7 cellular contexts compared by ENCODE assay signal in genomic region chr11:134068829-134069425, GRCh38. TPM values are rescaled to one million over a fixed set of nuclear protein-coding genes. Genes with fewer than 3 reads are reported as not detected.
DNase-seq lines count a peak whose midpoint lies in the region; ATAC-seq and TF ChIP-seq lines count a peak whose summit lies in the region.

TSS of gene JAM3 (plus strand) at chr11:134069072. CDS start at chr11:134069084, 12 bp downstream.

- CTCF ChIA-PET in activated CD8-positive, alpha-beta T cell treated with anti-CD3 and anti-CD28 coated beads, Interleukin-2, amount 10 ng/mL, durations not matched to agents 7 days and 5 days (lab: Charles Lee), result interaction anchor here (1.2 to 8.2 kb wide), 5 partner anchors 11 to 141 kb away, joined by 4 to 41 read pairs (median 6); no protein-coding TSS in a partner anchor

- H3K4me3 Mint-ChIP-seq in activated CD8-positive, alpha-beta T cell treated with anti-CD3 and anti-CD28 coated beads, Interleukin-2, amount 10 ng/mL, durations not matched to agents 7 days and 5 days, result peak within 1 kb of the TSS; percentile 91

- H3K4me1 Mint-ChIP-seq in activated CD8-positive, alpha-beta T cell treated with anti-CD3 and anti-CD28 coated beads, Interleukin-2, amount 10 ng/mL, durations not matched to agents 7 days and 5 days (ENCODE audit: low read depth), result peaks cover 15% of the 10 kb centered on the region

- H3K36me3 Mint-ChIP-seq in activated CD8-positive, alpha-beta T cell treated with anti-CD3 and anti-CD28 coated beads, Interleukin-2, amount 10 ng/mL, durations not matched to agents 7 days and 5 days (ENCODE audit: low read depth), result peaks cover 2% of the 10 kb centered on the region

- H3K36me3 ChIP-seq in liver (ENCODE audit: control insufficient read depth in 4 of 4, insufficient read depth in 3 of 4, low read depth in 1 of 4, low read length in 3 of 4), result no peaks in the 10 kb centered on the region

- ATAC-seq in GM18868 (IDR thresholded peaks at IDR 0.05; ENCODE audit: unreplicated experiment) (peak; percentile 94), HG03135 (IDR thresholded peaks at IDR 0.05; ENCODE audit: unreplicated experiment) (peak; percentile 91)
- ATAC-seq in activated CD8-positive, alpha-beta T cell treated with anti-CD3 and anti-CD28 coated beads, Interleukin-2, amount 10 ng/mL, durations not matched to agents 7 days and 5 days, result peak; percentile 94

- DNase-seq in NCI-H446 (lab: John Stamatoyannopoulos, UW) (peak; percentile 76 to 96), ecto neural progenitor cell (ENCODE audit: low spot score) (peak; percentile 99)
- DNase-seq in activated CD8-positive, alpha-beta T cell treated with anti-CD3 and anti-CD28 coated beads, Interleukin-2, amount 10 ng/mL, durations not matched to agents 7 days and 5 days, result peak; percentile 98
- peak; percentile 94 for DNase-seq in stimulated activated CD4-positive, alpha-beta T cell treated with anti-CD3 and anti-CD28 coated beads, Interleukin-2, amount 100 ng/mL, for 4 hours (ENCODE audit: low read depth)

- POLR2A ChIA-PET in activated CD8-positive, alpha-beta T cell treated with anti-CD3 and anti-CD28 coated beads, Interleukin-2, amount 10 ng/mL, durations not matched to agents 7 days and 5 days (lab: Charles Lee), result interaction anchor here (0.7 to 1.3 kb wide), 3 partner anchors 35 to 155 kb away, joined by 3 to 5 read pairs (median 3); partner anchors contain the start of genes NCAPD3 and VPS26B

- no peak for TF ChIP-seq CTCF in liver (IDR thresholded peaks at IDR 0.05; ENCODE audit: low read depth, low read length, missing input control)

- WGBS in liver, result 2% methylated on average over 57 of the region's 57 CpGs

- TF ChIP-seq RAD21 in liver (IDR thresholded peaks at IDR 0.05), result no peak

- H3K27me3 Mint-ChIP-seq in activated CD8-positive, alpha-beta T cell treated with anti-CD3 and anti-CD28 coated beads, Interleukin-2, amount 10 ng/mL, durations not matched to agents 7 days and 5 days (ENCODE audit: low read depth), result peaks cover 60% of the 10 kb centered on the region

- no peaks in the 10 kb centered on the region for H3K9me3 Mint-ChIP-seq in activated CD8-positive, alpha-beta T cell treated with anti-CD3 and anti-CD28 coated beads, Interleukin-2, amount 10 ng/mL, durations not matched to agents 7 days and 5 days (ENCODE audit: insufficient read depth)

- H3K27me3 ChIP-seq in liver (ENCODE audit: control insufficient read depth in 4 of 4, insufficient read depth in 4 of 4, low read length in 3 of 4), result peaks cover 0 to 12% (median 0%) of the 10 kb centered on the region in 4 donors

- peak within 1 kb of the TSS; percentile 84 for H3K27ac Mint-ChIP-seq in activated CD8-positive, alpha-beta T cell treated with anti-CD3 and anti-CD28 coated beads, Interleukin-2, amount 10 ng/mL, durations not matched to agents 7 days and 5 days

- H3K4me3 ChIP-seq in liver (ENCODE audit: low read depth in 1 of 3, low read length in 3 of 3), result peak within 1 kb of the TSS in 1 of 3 donors; percentile 52

- H3K9ac ChIP-seq in liver (ENCODE audit: low read depth in 1 of 2, low read length in 2 of 2), result no peak within 1 kb of the TSS

- H3K9me3 ChIP-seq in liver (ENCODE audit: control insufficient read depth in 4 of 4, low read length in 3 of 4), result no peaks in the 10 kb centered on the region

- peak within 1 kb of the TSS; percentile 61 to 63 for H3K27ac ChIP-seq in liver (ENCODE audit: low read depth in 1 of 2, low read length in 2 of 2)

- peaks cover 0 to 5% (median 2%) of the 10 kb centered on the region in 4 donors for H3K4me1 ChIP-seq in liver (ENCODE audit: control insufficient read depth in 4 of 4, insufficient read depth in 4 of 4, low read length in 3 of 4)

TF ChIP-seq in liver, 16 proteins besides CTCF, POLR2A, EP300 and RAD21:
- no peak for TF ChIP-seq YY1 (IDR thresholded peaks at IDR 0.05)
- no peak for TF ChIP-seq FOXA2 (IDR thresholded peaks at IDR 0.05)
- TF ChIP-seq EGR1 (IDR thresholded peaks at IDR 0.05; ENCODE audit: low read depth in 2 of 2), result no peak
- TF ChIP-seq FOXA1 (IDR thresholded peaks at IDR 0.05), result no peak
- no peak for TF ChIP-seq ATF3 (IDR thresholded peaks at IDR 0.05)
- no peak for TF ChIP-seq NR2F2 (IDR thresholded peaks at IDR 0.05)
- TF ChIP-seq HNF4G (IDR thresholded peaks at IDR 0.05), result no peak
- TF ChIP-seq REST (IDR thresholded peaks at IDR 0.05), result no peak
- TF ChIP-seq MAX (IDR thresholded peaks at IDR 0.05), result no peak
- TF ChIP-seq TAF1 (conservative IDR thresholded peaks at IDR 0.05), result no peak
- TF ChIP-seq SP1 (IDR thresholded peaks at IDR 0.05), result no peak
- TF ChIP-seq JUND (IDR thresholded peaks at IDR 0.05), result no peak
- TF ChIP-seq GABPA (IDR thresholded peaks at IDR 0.05 in 1 of 2, conservative IDR thresholded peaks at IDR 0.05 in 1 of 2), result no peak
- no peak for TF ChIP-seq ZBTB33 (IDR thresholded peaks at IDR 0.05)
TF ChIP-seq in liver: peak in this region for 0.

RNA-seq across cellular contexts. Expression of gene JAM3, which starts in this region (rescaled TPM):
- 1 to 10 TPM; 8.0 to 9.6 TPM for total RNA-seq in activated CD8-positive, alpha-beta T cell treated with anti-CD3 and anti-CD28 coated beads, Interleukin-2, amount 10 ng/mL, durations not matched to agents 7 days and 5 days
- 1 to 10 TPM; 2.5 to 4.3 TPM for total RNA-seq in liver
- 1 to 10 TPM; 1.6 to 1.7 TPM for polyA plus RNA-seq in liver
